9 cellular contexts compared by ENCODE assay signal in genomic region chr1:174815036-174815435, GRCh38.
DNase-seq lines count a peak whose midpoint lies in the region; ATAC-seq and TF ChIP-seq lines count a peak whose summit lies in the region.
"Had no signal": no experiment of that assay in that cellular context is flagged by ENCODE, and none has a peak within 500 bp of the region (broad histone marks: within the 10 kb centered on the region; RNA-seq: fewer than 3 reads in every experiment).

No MANE protein-coding gene starts in this region.

- intact Hi-C loops in activated B cell treated with CpG ODN at 0.5 μM for 24 hours (cut with micrococcal nuclease) = loop anchor here (2.0 to 5.0 kb wide), 2 partner anchors 14 to 57 kb away; no protein-coding TSS in a partner anchor

- H3K4me3 Mint-ChIP-seq in activated B cell treated with CpG ODN at 0.5 μM for 24 hours = no peak overlapping the region
- H3K4me3 Mint-ChIP-seq: CD4-positive, CD25-positive, alpha-beta regulatory T cell had no signal

- H3K36me3 Mint-ChIP-seq in activated B cell treated with CpG ODN at 0.5 μM for 24 hours (ENCODE audit: low read depth) = peaks cover 27% of the 10 kb centered on the region

- H3K27me3 Mint-ChIP-seq in activated B cell treated with CpG ODN at 0.5 μM for 24 hours = no peaks in the 10 kb centered on the region
- H3K27me3 Mint-ChIP-seq: CD4-positive, CD25-positive, alpha-beta regulatory T cell had no signal

- ATAC-seq in HG02938 (IDR thresholded peaks at IDR 0.05; ENCODE audit: unreplicated experiment) (peak; percentile 30), activated B cell treated with CpG ODN at 0.5 μM for 24 hours (ENCODE audit: low read depth) (peak; percentile 42), GM18519 (IDR thresholded peaks at IDR 0.05; ENCODE audit: low FRiP score, unreplicated experiment) (no peak)

- H3K27ac Mint-ChIP-seq in activated B cell treated with CpG ODN at 0.5 μM for 24 hours = peak overlapping the region; percentile 67

- H3K4me1 Mint-ChIP-seq in activated B cell treated with CpG ODN at 0.5 μM for 24 hours = peaks cover 31% of the 10 kb centered on the region

- DNase-seq in activated T-cell treated with anti-CD3 and anti-CD28 coated beads for 48 hours (ENCODE audit: low read depth) (peak; percentile 23), activated B cell treated with CpG ODN at 0.5 μM for 24 hours (no peak), putamen (ENCODE audit: low spot score) (peak; percentile 45), GOT3 (lab: John Stamatoyannopoulos, UW) (no peak), hepatic stellate cell (ENCODE audit: low spot score) (no peak)
- DNase-seq in activated T-cell treated with anti-CD3 and anti-CD28 coated beads, Interleukin-2, amount 50 U/mL, for 1 hour = no peak
- DNase-seq: CD4-positive, CD25-positive, alpha-beta regulatory T cell had no signal

- H3K9me3 Mint-ChIP-seq in activated B cell treated with CpG ODN at 0.5 μM for 24 hours = no peaks in the 10 kb centered on the region

- no peak for TF ChIP-seq CTCF in activated B cell treated with CpG ODN at 0.5 μM for 24 hours (IDR thresholded peaks at IDR 0.05)

- CTCF ChIA-PET in activated B cell treated with CpG ODN at 0.5 μM for 24 hours (lab: Charles Lee) = no interaction called here

- POLR2A ChIA-PET in activated B cell treated with CpG ODN at 0.5 μM for 24 hours (lab: Charles Lee) = interaction anchor here (0.6 to 1.3 kb wide), 4 partner anchors 16 to 185 kb away, joined by 3 to 12 read pairs (median 5); partner anchors contain the start of gene CACYBP

Comparison
In these comparisons a context has a peak if more than half of its experiments do, and no peak if none do; other contexts are left out.
1. DNase-seq: peak in activated T-cell treated with anti-CD3 and anti-CD28 coated beads for 48 hours (single experiment) and putamen (single experiment); none in activated T-cell treated with anti-CD3 and anti-CD28 coated beads, Interleukin-2, amount 50 U/mL, for 1 hour (single experiment), activated B cell treated with CpG ODN at 0.5 μM for 24 hours (single experiment), GOT3 (single experiment) and hepatic stellate cell (single experiment).